In the genomic region with DNA sequence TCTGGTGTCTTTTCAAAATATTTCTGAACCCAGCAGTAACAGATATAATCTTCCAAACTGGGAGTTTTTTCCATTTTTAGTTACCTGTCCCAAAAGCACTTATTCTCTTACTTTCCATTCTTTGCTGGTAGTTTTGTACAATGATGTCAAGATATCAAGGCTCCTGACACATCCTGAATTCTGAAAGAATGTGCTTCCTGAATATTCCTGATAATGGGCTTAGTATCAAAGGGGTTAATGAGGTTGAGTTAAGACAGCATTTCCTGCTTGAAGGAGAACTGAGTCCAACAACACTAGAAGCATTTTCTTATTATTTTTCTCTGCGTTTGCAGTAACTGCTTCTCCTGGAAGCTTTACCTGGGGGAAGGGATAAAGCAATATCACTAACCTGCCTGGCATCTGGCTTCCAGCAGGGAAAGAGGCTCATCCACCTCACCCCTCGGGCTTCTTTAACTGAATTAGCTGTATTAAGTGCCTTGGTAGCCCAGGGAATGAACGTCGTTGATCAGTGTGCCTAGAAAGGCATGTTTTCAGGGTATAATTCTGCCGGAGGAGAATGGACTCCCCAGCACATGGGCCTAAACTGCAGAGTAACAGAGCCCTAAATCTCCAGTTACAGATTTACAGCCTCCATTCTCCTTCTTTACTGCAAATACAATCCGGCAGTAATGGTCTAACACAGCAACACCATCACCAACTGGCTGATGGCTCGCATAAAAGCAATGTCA, we compare ENCODE assay signal across 20 cellular contexts.
DNase-seq lines count a peak whose midpoint lies in the region; FAIRE-seq and TF ChIP-seq lines count a peak whose summit lies in the region.
"Had no signal": no experiment of that assay in that cellular context is flagged by ENCODE, and none has a peak within 500 bp of the region (broad histone marks: within the 10 kb centered on the region; RNA-seq: fewer than 3 reads in every experiment).

No MANE protein-coding gene starts in this region.

- H3K9me3 Mint-ChIP-seq in activated T-cell treated with anti-CD3 and anti-CD28 coated beads, Interleukin-2, amount 50 U/mL, for 24 hours: no peaks in the 10 kb centered on the region
- H3K9me3 Mint-ChIP-seq: activated T-cell treated with anti-CD3 and anti-CD28 coated beads, Interleukin-2, amount 50 U/mL, for 4 hours had no signal

- H3K9ac ChIP-seq in endothelial cell of umbilical vein (replicated peaks; ENCODE audit: extremely low read depth, insufficient read depth, low read length): peak overlapping the region; percentile 74

- no peak overlapping the region for H3K4me3 Mint-ChIP-seq in activated T-cell treated with anti-CD3 and anti-CD28 coated beads, Interleukin-2, amount 50 U/mL, for 24 hours
- H3K4me3 Mint-ChIP-seq: activated CD4-positive, alpha-beta T cell treated with anti-CD3 and anti-CD28 coated beads for 36 hours; activated T-cell treated with anti-CD3 and anti-CD28 coated beads, Interleukin-2, amount 50 U/mL, for 4 hours; neural crest cell had no signal

- POLR2A ChIA-PET in PC-9 (lab: Charles Lee; ENCODE audit: unreplicated experiment) (interaction anchor here (0.5 kb wide), 1 partner anchor 398 kb away, joined by 3 read pairs; no protein-coding TSS in a partner anchor), endothelial cell of umbilical vein (lab: Charles Lee) (no interaction called here)

- H4K20me1 ChIP-seq in PC-9 (ENCODE audit: insufficient read depth) (no peaks in the 10 kb centered on the region), endothelial cell of umbilical vein (replicated peaks; ENCODE audit: control insufficient read depth, extremely low read depth, insufficient read depth, low read length) (no peaks in the 10 kb centered on the region)

- CTCF ChIA-PET in PC-9 (lab: Charles Lee): no interaction called here
- CTCF ChIA-PET in endothelial cell of umbilical vein (lab: Charles Lee): interaction anchor here (0.6 to 20.0 kb wide), 4 partner anchors 18 to 371 kb away, joined by 3 to 289 read pairs (median 5); no protein-coding TSS in a partner anchor

- H2AFZ ChIP-seq in PC-9 (no peak overlapping the region), endothelial cell of umbilical vein (ENCODE audit: low read depth, low read length) (no peak overlapping the region)

- FAIRE-seq in endothelial cell of umbilical vein (lab: Jason Lieb, UNC): peak; percentile 52

- no TSS peak for BruUV-seq in PC-9 (replicated peaks; lab: Mats Ljungman, UMichigan)
- BruUV-seq in endothelial cell of umbilical vein (replicated peaks; lab: Mats Ljungman, UMichigan): TSS peak; percentile 31

- H3K9me3 ChIP-seq in PC-9 (ENCODE audit: insufficient read depth, low read depth): peaks cover 9% of the 10 kb centered on the region
- H3K9me3 ChIP-seq in endothelial cell of umbilical vein (replicated peaks; ENCODE audit: control insufficient read depth, insufficient read depth, low read length): no peaks in the 10 kb centered on the region
- H3K9me3 ChIP-seq: colonic mucosa, esophagus muscularis mucosa, sigmoid colon had no signal

- H3K27ac ChIP-seq in PC-9: peak overlapping the region; percentile 83
- H3K27ac ChIP-seq in endothelial cell of umbilical vein (ENCODE audit: insufficient read depth, low read depth, low read length): peak overlapping the region; percentile 90
- H3K27ac ChIP-seq: colonic mucosa had no signal

- TF ChIP-seq CTCF in PC-9 (conservative IDR thresholded peaks at IDR 0.05) (no peak), endothelial cell of umbilical vein (IDR thresholded peaks at IDR 0.05; ENCODE audit: extremely low read depth in 1 of 2, insufficient read depth in 1 of 2, low read depth in 1 of 2, low read length in 2 of 2) (no peak)

- H3K4me2 ChIP-seq in PC-9 (peak overlapping the region; percentile 61), endothelial cell of umbilical vein (ENCODE audit: insufficient read depth, low read length) (peak overlapping the region; percentile 50)

- H3K4me3 ChIP-seq in PC-9 (no peak overlapping the region), endothelial cell of umbilical vein (replicated peaks in 1 of 3; ENCODE audit: insufficient read depth in 1 of 3, low read depth in 1 of 3, low read length in 3 of 3) (no peak overlapping the region)
- H3K4me3 ChIP-seq: colonic mucosa, esophagus muscularis mucosa, sigmoid colon had no signal

- peaks cover 12% of the 10 kb centered on the region for H3K36me3 Mint-ChIP-seq in activated T-cell treated with anti-CD3 and anti-CD28 coated beads, Interleukin-2, amount 50 U/mL, for 24 hours (ENCODE audit: low read depth)

- no peaks in the 10 kb centered on the region for H3K27me3 Mint-ChIP-seq in activated T-cell treated with anti-CD3 and anti-CD28 coated beads, Interleukin-2, amount 50 U/mL, for 24 hours
- H3K27me3 Mint-ChIP-seq: activated CD4-positive, alpha-beta T cell treated with anti-CD3 and anti-CD28 coated beads for 36 hours had no signal

- dilution Hi-C loops in endothelial cell of umbilical vein (cut with MboI; ENCODE audit: extremely low pct_ligation_motif_present, low sequenced_read_pairs): no loop called here

- peak overlapping the region; percentile 68 for H3K27ac Mint-ChIP-seq in activated T-cell treated with anti-CD3 and anti-CD28 coated beads, Interleukin-2, amount 50 U/mL, for 24 hours

- H3K27me3 ChIP-seq in PC-9 (ENCODE audit: insufficient read depth, low read depth): no peaks in the 10 kb centered on the region
- no peaks in the 10 kb centered on the region for H3K27me3 ChIP-seq in endothelial cell of umbilical vein (ENCODE audit: control insufficient read depth in 2 of 2, insufficient read depth in 2 of 2, low read length in 2 of 2)
- H3K27me3 ChIP-seq: colonic mucosa had no signal

- no peak for DNase-seq in activated T-cell treated with anti-CD3 and anti-CD28 coated beads, Interleukin-2, amount 50 U/mL, for 24 hours
- DNase-seq in activated T-cell treated with anti-CD3 and anti-CD28 coated beads, Interleukin-2, amount 50 U/mL, for 48 hours: no peak
- DNase-seq in PC-9 (no peak), endothelial cell of umbilical vein (ENCODE audit: low read depth, low spot score) (peak; percentile 77), renal cortical epithelial cell (ENCODE audit: low read depth) (peak; percentile 31), HuH-7 (ENCODE audit: low spot score) (no peak), NCI-H774 (lab: John Stamatoyannopoulos, UW) (no peak)
- DNase-seq in NK-92 treated with Interleukin-12 subunit alpha and Interleukin-12 subunit beta, amount 100 ng/mL, for 24 hours (lab: John Stamatoyannopoulos, UW): no peak
- DNase-seq: activated T-cell treated with anti-CD3 and anti-CD28 coated beads, Interleukin-2, amount 50 U/mL, for 4 hours; anterior cingulate cortex; colonic mucosa; hippocampal formation; KG1; NCI-H510A; stimulated activated naive CD4-positive, alpha-beta T cell treated with Interleukin-2 at 50 U/mL for 16 hours; T-helper 2 cell had no signal

- peaks cover 74% of the 10 kb centered on the region for H3F3A ChIP-seq in PC-9 (ENCODE audit: insufficient read depth, low read depth)

- H3K4me1 Mint-ChIP-seq in activated T-cell treated with anti-CD3 and anti-CD28 coated beads, Interleukin-2, amount 50 U/mL, for 24 hours (ENCODE audit: low read depth): peaks cover 81% of the 10 kb centered on the region

- no peaks in the 10 kb centered on the region for H3K9me2 ChIP-seq in PC-9 (ENCODE audit: insufficient read depth)

- no peaks in the 10 kb centered on the region for H3K79me2 ChIP-seq in PC-9 (ENCODE audit: low read depth)
- no peaks in the 10 kb centered on the region for H3K79me2 ChIP-seq in endothelial cell of umbilical vein (ENCODE audit: control insufficient read depth, insufficient read depth, low read length)

- H3K4me1 ChIP-seq in PC-9 (replicated peaks; ENCODE audit: insufficient read depth) (peaks cover 100% of the 10 kb centered on the region), endothelial cell of umbilical vein (ENCODE audit: control insufficient read depth, extremely low read depth, insufficient read depth, low read length) (peaks cover 93% of the 10 kb centered on the region)
- H3K4me1 ChIP-seq: colonic mucosa had no signal

- H3K36me3 ChIP-seq in PC-9 (ENCODE audit: low read depth): no peaks in the 10 kb centered on the region
- no peaks in the 10 kb centered on the region for H3K36me3 ChIP-seq in endothelial cell of umbilical vein (ENCODE audit: control insufficient read depth in 2 of 2, extremely low read depth in 1 of 2, insufficient read depth in 2 of 2, low read length in 2 of 2)
- H3K36me3 ChIP-seq: colonic mucosa, esophagus muscularis mucosa, sigmoid colon had no signal

- intact Hi-C loops in PC-9 (cut with micrococcal nuclease; ENCODE audit: unreplicated experiment): no loop called here
- intact Hi-C loops in endothelial cell of umbilical vein (cut with micrococcal nuclease): loop anchor here (5.0 to 10.0 kb wide), 3 partner anchors 140 to 217 kb away; a partner anchor contains a TSS

- no peaks in the 10 kb centered on the region for H3K9me1 ChIP-seq in endothelial cell of umbilical vein (replicated peaks; ENCODE audit: control insufficient read depth, extremely low read depth, insufficient read depth, low read length)

- peak; percentile 67 for TF ChIP-seq POLR2A in endothelial cell of umbilical vein (IDR thresholded peaks at IDR 0.05; ENCODE audit: low read depth, low read length)

TF ChIP-seq in endothelial cell of umbilical vein, 7 proteins besides CTCF, POLR2A, EP300 and RAD21:
- peak; percentile 22 for TF ChIP-seq FOS (IDR thresholded peaks at IDR 0.05; ENCODE audit: borderline replicate concordance, insufficient read depth, low read length)
- TF ChIP-seq GATA2 (IDR thresholded peaks at IDR 0.05; ENCODE audit: insufficient read depth, insufficient read length, low read depth, low read length): peak; percentile 88
- peak; percentile 68 for TF ChIP-seq POLR2AphosphoS5 (IDR thresholded peaks at IDR 0.05; ENCODE audit: insufficient read depth, low read depth, low read length)
- peak; percentile 61 for TF ChIP-seq JUN (IDR thresholded peaks at IDR 0.05; ENCODE audit: borderline replicate concordance, insufficient read depth, insufficient read length, low read depth)
- no peak for TF ChIP-seq EZH2 (IDR thresholded peaks at IDR 0.05; ENCODE audit: borderline replicate concordance, low read depth, low read length, severe bottlenecking)

Comparison
In these comparisons a context has a peak if more than half of its experiments do, and no peak if none do; other contexts are left out.
1. DNase-seq: peak in endothelial cell of umbilical vein (single experiment) and renal cortical epithelial cell (single experiment); none in activated T-cell treated with anti-CD3 and anti-CD28 coated beads, Interleukin-2, amount 50 U/mL, for 24 hours (single experiment), activated T-cell treated with anti-CD3 and anti-CD28 coated beads, Interleukin-2, amount 50 U/mL, for 48 hours (0 of 2), PC-9 (0 of 2), HuH-7 (single experiment), NK-92 treated with Interleukin-12 subunit alpha and Interleukin-12 subunit beta, amount 100 ng/mL, for 24 hours (single experiment) and NCI-H774 (single experiment).